ENCODE assay signal across 1 cellular context in the genomic region with DNA sequence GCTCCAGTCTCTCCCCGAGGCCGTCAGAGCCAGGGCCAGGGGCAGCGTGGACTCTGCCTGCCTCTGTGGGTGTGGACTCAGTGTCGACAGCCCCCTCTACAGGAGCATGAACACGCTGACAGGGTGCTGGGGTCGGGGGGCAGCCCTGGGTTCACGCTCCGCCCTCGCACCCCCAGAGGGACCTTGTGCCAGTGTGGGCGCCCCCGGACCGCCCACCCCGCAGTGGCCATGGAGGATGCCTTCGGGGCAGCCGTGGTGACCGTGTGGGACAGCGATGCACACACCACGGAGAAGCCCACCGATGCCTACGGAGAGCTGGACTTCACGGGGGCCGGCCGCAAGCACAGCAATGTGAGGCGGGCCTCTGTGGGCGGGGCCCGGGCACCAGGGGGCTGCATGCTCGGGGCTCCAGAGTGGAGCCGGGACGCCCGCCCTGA.
TF ChIP-seq lines count a peak whose summit lies in the region.

No MANE protein-coding gene starts in this region.

TF ChIP-seq in A549, 52 proteins besides CTCF, POLR2A, EP300 and RAD21 (continued from another document):
- TF ChIP-seq, protein P1, sequence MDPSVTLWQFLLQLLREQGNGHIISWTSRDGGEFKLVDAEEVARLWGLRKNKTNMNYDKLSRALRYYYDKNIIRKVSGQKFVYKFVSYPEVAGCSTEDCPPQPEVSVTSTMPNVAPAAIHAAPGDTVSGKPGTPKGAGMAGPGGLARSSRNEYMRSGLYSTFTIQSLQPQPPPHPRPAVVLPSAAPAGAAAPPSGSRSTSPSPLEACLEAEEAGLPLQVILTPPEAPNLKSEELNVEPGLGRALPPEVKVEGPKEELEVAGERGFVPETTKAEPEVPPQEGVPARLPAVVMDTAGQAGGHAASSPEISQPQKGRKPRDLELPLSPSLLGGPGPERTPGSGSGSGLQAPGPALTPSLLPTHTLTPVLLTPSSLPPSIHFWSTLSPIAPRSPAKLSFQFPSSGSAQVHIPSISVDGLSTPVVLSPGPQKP (IDR thresholded peaks at IDR 0.05; ENCODE audit: low read depth, low read length), result no peak
- TF ChIP-seq, protein P2, sequence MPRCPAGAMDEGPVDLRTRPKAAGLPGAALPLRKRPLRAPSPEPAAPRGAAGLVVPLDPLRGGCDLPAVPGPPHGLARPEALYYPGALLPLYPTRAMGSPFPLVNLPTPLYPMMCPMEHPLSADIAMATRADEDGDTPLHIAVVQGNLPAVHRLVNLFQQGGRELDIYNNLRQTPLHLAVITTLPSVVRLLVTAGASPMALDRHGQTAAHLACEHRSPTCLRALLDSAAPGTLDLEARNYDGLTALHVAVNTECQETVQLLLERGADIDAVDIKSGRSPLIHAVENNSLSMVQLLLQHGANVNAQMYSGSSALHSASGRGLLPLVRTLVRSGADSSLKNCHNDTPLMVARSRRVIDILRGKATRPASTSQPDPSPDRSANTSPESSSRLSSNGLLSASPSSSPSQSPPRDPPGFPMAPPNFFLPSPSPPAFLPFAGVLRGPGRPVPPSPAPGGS (IDR thresholded peaks at IDR 0.05), result no peak
- no peak for TF ChIP-seq CBX8 (IDR thresholded peaks at IDR 0.05)
TF ChIP-seq in A549: peak in this region for 0.
